Comparison of ENCODE assay signal across 10 cellular contexts in the genomic region with DNA sequence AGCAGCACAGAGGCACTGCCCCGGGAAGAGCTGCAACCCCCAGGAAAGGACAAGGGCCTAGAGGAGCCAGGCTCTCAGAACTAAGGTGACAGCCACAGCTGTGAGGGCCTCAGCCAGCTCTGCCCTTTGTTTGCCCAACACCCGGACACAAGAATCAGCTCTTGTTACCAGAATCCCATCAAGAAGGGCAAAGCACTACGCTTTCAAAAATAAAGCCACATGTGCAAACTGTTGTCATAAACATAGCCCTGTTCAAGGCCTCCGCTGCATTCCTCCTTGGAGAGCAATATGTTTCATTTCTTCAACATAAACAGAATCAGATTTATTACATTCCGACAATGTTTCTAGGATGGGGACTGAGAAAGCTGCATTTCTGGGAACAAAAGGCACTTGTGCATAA.
DNase-seq lines count a peak whose midpoint lies in the region; ATAC-seq and TF ChIP-seq lines count a peak whose summit lies in the region.
"Had no signal": no experiment of that assay in that cellular context is flagged by ENCODE, and none has a peak within 500 bp of the region (broad histone marks: within the 10 kb centered on the region; RNA-seq: fewer than 3 reads in every experiment).

No MANE protein-coding gene starts in this region.

- H3K9me3 Mint-ChIP-seq in chondrocyte (ENCODE audit: low read depth) = no peaks in the 10 kb centered on the region
- H3K9me3 Mint-ChIP-seq: dendritic cell treated with granulocyte-macrophage colony-stimulating factor and Interleukin-4, amounts not matched to agents 40 ng/mL and 50 ng/mL, for 4 days had no signal

- peaks cover 37% of the 10 kb centered on the region for H3K4me1 Mint-ChIP-seq in chondrocyte (ENCODE audit: low read depth)

- no peaks in the 10 kb centered on the region for H3K9me2 ChIP-seq in GM23248 (ENCODE audit: insufficient read depth)

- H3K4me2 ChIP-seq in GM23248 (ENCODE audit: unreplicated experiment) = peak overlapping the region; percentile 87
- peak overlapping the region; percentile 83 for H3K4me2 ChIP-seq in skeletal muscle satellite cell (ENCODE audit: low read length)

- H3K27me3 Mint-ChIP-seq in chondrocyte (ENCODE audit: low read depth) = no peaks in the 10 kb centered on the region
- H3K27me3 Mint-ChIP-seq: dendritic cell treated with granulocyte-macrophage colony-stimulating factor and Interleukin-4, amounts not matched to agents 40 ng/mL and 50 ng/mL, for 4 days had no signal

- H3K4me3 Mint-ChIP-seq in chondrocyte (ENCODE audit: unreplicated experiment) = peak overlapping the region; percentile 58
- H3K4me3 Mint-ChIP-seq: dendritic cell treated with granulocyte-macrophage colony-stimulating factor and Interleukin-4, amounts not matched to agents 40 ng/mL and 50 ng/mL, for 4 days had no signal

- H3K9me3 ChIP-seq in GM23248 (ENCODE audit: low read depth) (no peaks in the 10 kb centered on the region), skeletal muscle satellite cell (replicated peaks; ENCODE audit: low read length) (no peaks in the 10 kb centered on the region)

- H2AFZ ChIP-seq in GM23248 = peak overlapping the region; percentile 69

- DNase-seq in GM23248 = peak; percentile 73
- no peak for DNase-seq in chondrocyte (ENCODE audit: low spot score)
- no peak for DNase-seq in A172 (ENCODE audit: low spot score)
- DNase-seq in GM10266 (ENCODE audit: extremely low spot score) = no peak
- DNase-seq in germinal center (ENCODE audit: low spot score) = no peak
- DNase-seq: stimulated activated naive CD8-positive, alpha-beta T cell treated with anti-CD3 and anti-CD28 coated beads, Interleukin-15, Interleukin-2, amounts not matched to agents 100 U/mL and 50 U/mL, for 24 hours had no signal

- TF ChIP-seq CTCF in chondrocyte (IDR thresholded peaks at IDR 0.05) (no peak), GM10266 (IDR thresholded peaks at IDR 0.05; ENCODE audit: control insufficient read depth, insufficient read depth, low read depth, missing control alignments) (no peak)

- H3K4me3 ChIP-seq in GM23248 (peak overlapping the region; percentile 67), skeletal muscle satellite cell (ENCODE audit: low read length) (peak overlapping the region; percentile 65)

- H3K4me1 ChIP-seq in GM23248 (ENCODE audit: insufficient read depth) = peaks cover 37% of the 10 kb centered on the region
- H3K4me1 ChIP-seq in skeletal muscle satellite cell (ENCODE audit: control insufficient read depth, insufficient read depth, low read length) = peaks cover 36% of the 10 kb centered on the region

- in situ Hi-C loops in GM23248 (cut with MboI) = no loop called here

- peak overlapping the region; percentile 97 for H3K27ac Mint-ChIP-seq in chondrocyte (ENCODE audit: unreplicated experiment)
- H3K27ac Mint-ChIP-seq: dendritic cell treated with granulocyte-macrophage colony-stimulating factor and Interleukin-4, amounts not matched to agents 40 ng/mL and 50 ng/mL, for 4 days had no signal

- H4K20me1 ChIP-seq in GM23248 (ENCODE audit: insufficient read depth) = no peaks in the 10 kb centered on the region

- WGBS in GM23248 (ENCODE audit: low coverage in 1 of 2, low lambda C conversion rate in 2 of 2, missing lambda C conversion rate in 2 of 2), 2 experiments = 5% methylated on average over 5 of the region's 5 CpGs

- H3K36me3 Mint-ChIP-seq in chondrocyte (ENCODE audit: low read depth) = no peaks in the 10 kb centered on the region

- peaks cover 29% of the 10 kb centered on the region for H3F3A ChIP-seq in GM23248 (ENCODE audit: insufficient read depth)

- H3K36me3 ChIP-seq in GM23248 (ENCODE audit: low read depth) (no peaks in the 10 kb centered on the region), skeletal muscle satellite cell (ENCODE audit: insufficient read depth, low read length) (no peaks in the 10 kb centered on the region)

- peak overlapping the region; percentile 95 for H3K27ac ChIP-seq in GM23248
- peak overlapping the region; percentile 86 for H3K27ac ChIP-seq in layer of hippocampus (ENCODE audit: low read depth, low read length)

- no peaks in the 10 kb centered on the region for H3K27me3 ChIP-seq in GM23248 (replicated peaks; ENCODE audit: insufficient read depth)
- H3K27me3 ChIP-seq in layer of hippocampus (ENCODE audit: control insufficient read depth, insufficient read depth, low read length) = no peaks in the 10 kb centered on the region
- no peaks in the 10 kb centered on the region for H3K27me3 ChIP-seq in skeletal muscle satellite cell (ENCODE audit: control insufficient read depth, insufficient read depth, low read length)

- ATAC-seq in GM19452 (IDR thresholded peaks at IDR 0.05; ENCODE audit: unreplicated experiment) = no peak
- ATAC-seq: stimulated activated naive CD8-positive, alpha-beta T cell treated with anti-CD3 and anti-CD28 coated beads, Interleukin-15, Interleukin-2, amounts not matched to agents 100 U/mL and 50 U/mL, for 24 hours had no signal

- H3K79me2 ChIP-seq in GM23248 (ENCODE audit: insufficient read depth) = peaks cover 77% of the 10 kb centered on the region

- H3K9ac ChIP-seq in GM23248 = peak overlapping the region; percentile 83
- peak overlapping the region; percentile 82 for H3K9ac ChIP-seq in skeletal muscle satellite cell (ENCODE audit: low read depth, low read length)
